Comparison of ENCODE assay signal across 3 cellular contexts in the genomic region with DNA sequence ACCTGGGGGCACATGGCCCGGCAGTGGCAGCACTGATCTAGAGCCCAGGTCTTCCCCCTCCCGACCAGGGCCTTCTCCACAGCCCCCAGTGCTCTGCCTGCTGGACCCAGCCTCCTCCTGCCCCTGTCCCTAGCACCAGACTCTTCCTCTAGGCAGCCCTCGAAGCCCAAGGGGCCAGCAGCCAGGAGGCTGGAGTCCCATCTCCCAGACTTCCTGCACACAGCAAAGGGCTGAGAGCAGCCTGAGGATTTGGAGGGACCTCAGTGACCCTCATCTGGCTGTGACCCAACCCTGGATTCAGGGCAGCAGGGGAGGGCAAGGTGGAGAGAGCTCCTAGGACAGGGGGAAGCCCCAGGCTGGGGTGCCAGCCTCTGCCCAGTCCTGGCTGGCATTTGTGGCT.
TF ChIP-seq lines count a peak whose summit lies in the region.

No MANE protein-coding gene starts in this region.

TF ChIP-seq in A549, 52 proteins besides CTCF, POLR2A, EP300 and RAD21:
- no peak for TF ChIP-seq ZNF302 (CRISPR knock-in tag; IDR thresholded peaks at IDR 0.05)
- no peak for TF ChIP-seq RCOR1 (IDR thresholded peaks at IDR 0.05; ENCODE audit: low read depth, low read length)
- no peak for TF ChIP-seq TP53 (CRISPR knock-in tag; IDR thresholded peaks at IDR 0.05)
- no peak for TF ChIP-seq NPAS2 (CRISPR knock-in tag; IDR thresholded peaks at IDR 0.05; ENCODE audit: borderline replicate concordance)
- no peak for TF ChIP-seq NR3C1 (IDR thresholded peaks at IDR 0.05)
- TF ChIP-seq RFX5 (IDR thresholded peaks at IDR 0.05), result no peak
- TF ChIP-seq REST (IDR thresholded peaks at IDR 0.05), result no peak
- TF ChIP-seq PBX3 (IDR thresholded peaks at IDR 0.05), result no peak
- TF ChIP-seq HOXB13 (CRISPR knock-in tag; IDR thresholded peaks at IDR 0.05; ENCODE audit: low read depth), result no peak
- TF ChIP-seq TFCP2L1 (CRISPR knock-in tag; IDR thresholded peaks at IDR 0.05), result no peak
- TF ChIP-seq KDM1A (IDR thresholded peaks at IDR 0.05; ENCODE audit: low read depth), result no peak
- no peak for TF ChIP-seq JUNB (IDR thresholded peaks at IDR 0.05)
- TF ChIP-seq CHD4 (IDR thresholded peaks at IDR 0.05; ENCODE audit: borderline replicate concordance), result no peak
- TF ChIP-seq HOXA7 (CRISPR knock-in tag; IDR thresholded peaks at IDR 0.05), result no peak
- no peak for TF ChIP-seq BHLHE40 (IDR thresholded peaks at IDR 0.05; ENCODE audit: low read depth, low read length)

TF ChIP-seq in IMR-90, 13 proteins besides CTCF, POLR2A, EP300 and RAD21:
- TF ChIP-seq MAZ (IDR thresholded peaks at IDR 0.05; ENCODE audit: borderline replicate concordance, low read depth, low read length) (no peak), RCOR1 (IDR thresholded peaks at IDR 0.05; ENCODE audit: insufficient replicate concordance, low read length) (no peak), MAFK (IDR thresholded peaks at IDR 0.05; ENCODE audit: low read depth, low read length) (no peak), FOS (IDR thresholded peaks at IDR 0.05; ENCODE audit: low read depth, low read length) (no peak)

TF ChIP-seq in liver, 16 proteins besides CTCF, POLR2A, EP300 and RAD21:
- TF ChIP-seq EGR1 (IDR thresholded peaks at IDR 0.05; ENCODE audit: low read depth in 2 of 2), result no peak
- TF ChIP-seq FOXA2 (IDR thresholded peaks at IDR 0.05), result no peak
- TF ChIP-seq, protein P1, sequence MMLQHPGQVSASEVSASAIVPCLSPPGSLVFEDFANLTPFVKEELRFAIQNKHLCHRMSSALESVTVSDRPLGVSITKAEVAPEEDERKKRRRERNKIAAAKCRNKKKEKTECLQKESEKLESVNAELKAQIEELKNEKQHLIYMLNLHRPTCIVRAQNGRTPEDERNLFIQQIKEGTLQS (IDR thresholded peaks at IDR 0.05), result no peak
- no peak for TF ChIP-seq RXRA (IDR thresholded peaks at IDR 0.05)
- TF ChIP-seq GABPA (IDR thresholded peaks at IDR 0.05 in 1 of 2, conservative IDR thresholded peaks at IDR 0.05 in 1 of 2), result no peak
- no peak for TF ChIP-seq YY1 (IDR thresholded peaks at IDR 0.05)
- TF ChIP-seq, protein P2, sequence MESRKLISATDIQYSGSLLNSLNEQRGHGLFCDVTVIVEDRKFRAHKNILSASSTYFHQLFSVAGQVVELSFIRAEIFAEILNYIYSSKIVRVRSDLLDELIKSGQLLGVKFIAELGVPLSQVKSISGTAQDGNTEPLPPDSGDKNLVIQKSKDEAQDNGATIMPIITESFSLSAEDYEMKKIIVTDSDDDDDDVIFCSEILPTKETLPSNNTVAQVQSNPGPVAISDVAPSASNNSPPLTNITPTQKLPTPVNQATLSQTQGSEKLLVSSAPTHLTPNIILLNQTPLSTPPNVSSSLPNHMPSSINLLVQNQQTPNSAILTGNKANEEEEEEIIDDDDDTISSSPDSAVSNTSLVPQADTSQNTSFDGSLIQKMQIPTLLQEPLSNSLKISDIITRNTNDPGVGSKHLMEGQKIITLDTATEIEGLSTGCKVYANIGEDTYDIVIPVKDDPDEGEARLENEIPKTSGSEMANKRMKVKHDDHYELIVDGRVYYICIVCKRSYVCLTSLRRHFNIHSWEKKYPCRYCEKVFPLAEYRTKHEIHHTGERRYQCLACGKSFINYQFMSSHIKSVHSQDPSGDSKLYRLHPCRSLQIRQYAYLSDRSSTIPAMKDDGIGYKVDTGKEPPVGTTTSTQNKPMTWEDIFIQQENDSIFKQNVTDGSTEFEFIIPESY (IDR thresholded peaks at IDR 0.05), result no peak
- no peak for TF ChIP-seq SP1 (IDR thresholded peaks at IDR 0.05)
- no peak for TF ChIP-seq JUND (IDR thresholded peaks at IDR 0.05)
- TF ChIP-seq NR2F2 (IDR thresholded peaks at IDR 0.05), result no peak
- TF ChIP-seq HNF4G (IDR thresholded peaks at IDR 0.05), result no peak
- TF ChIP-seq TAF1 (conservative IDR thresholded peaks at IDR 0.05), result no peak
TF ChIP-seq in liver: peak in this region for 0.
